ENCODE assay signal across 2 cellular contexts in the genomic region with DNA sequence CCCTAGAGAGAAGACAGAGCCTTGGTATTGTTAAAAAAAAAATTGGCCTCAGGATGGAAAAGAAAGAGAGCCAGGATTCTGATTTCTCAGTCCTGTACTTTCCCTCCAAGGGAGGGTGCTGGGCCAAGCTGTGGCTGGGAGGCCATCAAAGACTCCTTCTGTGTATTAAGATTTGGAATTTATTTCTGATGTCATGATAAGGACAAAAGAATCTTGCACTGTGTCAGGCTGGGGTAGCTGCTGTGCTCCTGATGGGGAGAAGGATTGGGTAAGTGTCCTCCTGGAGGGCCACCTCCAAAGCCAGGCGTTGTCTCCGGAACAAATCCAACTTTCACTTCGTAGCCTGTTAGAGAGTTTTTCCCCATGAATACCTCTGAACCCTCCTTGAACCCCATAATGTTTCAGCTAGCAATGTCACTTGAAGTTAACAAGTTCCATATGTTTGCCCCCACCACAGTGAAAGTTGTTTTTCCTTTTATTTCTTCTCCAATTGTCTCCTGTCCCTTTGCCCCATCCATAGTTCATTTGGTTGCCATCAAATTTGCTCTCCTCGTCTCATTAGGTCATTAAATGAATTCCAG.
TF ChIP-seq lines count a peak whose summit lies in the region.

No MANE protein-coding gene starts in this region.

TF ChIP-seq in SK-N-SH treated with all-trans-retinoic acid at 6 μM for 48 hours, 23 proteins besides CTCF, POLR2A, EP300 and RAD21 (continued from another document):
- TF ChIP-seq, protein P1, sequence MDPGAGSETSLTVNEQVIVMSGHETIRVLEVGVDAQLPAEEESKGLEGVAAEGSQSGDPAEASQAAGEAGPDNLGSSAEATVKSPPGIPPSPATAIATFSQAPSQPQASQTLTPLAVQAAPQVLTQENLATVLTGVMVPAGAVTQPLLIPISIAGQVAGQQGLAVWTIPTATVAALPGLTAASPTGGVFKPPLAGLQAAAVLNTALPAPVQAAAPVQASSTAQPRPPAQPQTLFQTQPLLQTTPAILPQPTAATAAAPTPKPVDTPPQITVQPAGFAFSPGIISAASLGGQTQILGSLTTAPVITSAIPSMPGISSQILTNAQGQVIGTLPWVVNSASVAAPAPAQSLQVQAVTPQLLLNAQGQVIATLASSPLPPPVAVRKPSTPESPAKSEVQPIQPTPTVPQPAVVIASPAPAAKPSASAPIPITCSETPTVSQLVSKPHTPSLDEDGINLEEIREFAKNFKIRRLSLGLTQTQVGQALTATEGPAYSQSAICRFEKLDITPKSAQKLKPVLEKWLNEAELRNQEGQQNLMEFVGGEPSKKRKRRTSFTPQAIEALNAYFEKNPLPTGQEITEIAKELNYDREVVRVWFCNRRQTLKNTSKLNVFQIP (CRISPR knock-in tag; IDR thresholded peaks at IDR 0.05; ENCODE audit: borderline replicate concordance, low read depth), result no peak
- no peak for TF ChIP-seq ESRRG (CRISPR knock-in tag; IDR thresholded peaks at IDR 0.05)
- TF ChIP-seq ZNF565 (CRISPR knock-in tag; conservative IDR thresholded peaks at IDR 0.05; ENCODE audit: low read depth), result no peak
- no peak for TF ChIP-seq PPARA (CRISPR knock-in tag; IDR thresholded peaks at IDR 0.05; ENCODE audit: borderline replicate concordance)
- TF ChIP-seq TOX (CRISPR knock-in tag; IDR thresholded peaks at IDR 0.05; ENCODE audit: borderline replicate concordance), result no peak
- TF ChIP-seq BACH2 (CRISPR knock-in tag; IDR thresholded peaks at IDR 0.05; ENCODE audit: borderline replicate concordance), result no peak
- no peak for TF ChIP-seq OSR1 (CRISPR knock-in tag; IDR thresholded peaks at IDR 0.05)
- TF ChIP-seq, protein P2, sequence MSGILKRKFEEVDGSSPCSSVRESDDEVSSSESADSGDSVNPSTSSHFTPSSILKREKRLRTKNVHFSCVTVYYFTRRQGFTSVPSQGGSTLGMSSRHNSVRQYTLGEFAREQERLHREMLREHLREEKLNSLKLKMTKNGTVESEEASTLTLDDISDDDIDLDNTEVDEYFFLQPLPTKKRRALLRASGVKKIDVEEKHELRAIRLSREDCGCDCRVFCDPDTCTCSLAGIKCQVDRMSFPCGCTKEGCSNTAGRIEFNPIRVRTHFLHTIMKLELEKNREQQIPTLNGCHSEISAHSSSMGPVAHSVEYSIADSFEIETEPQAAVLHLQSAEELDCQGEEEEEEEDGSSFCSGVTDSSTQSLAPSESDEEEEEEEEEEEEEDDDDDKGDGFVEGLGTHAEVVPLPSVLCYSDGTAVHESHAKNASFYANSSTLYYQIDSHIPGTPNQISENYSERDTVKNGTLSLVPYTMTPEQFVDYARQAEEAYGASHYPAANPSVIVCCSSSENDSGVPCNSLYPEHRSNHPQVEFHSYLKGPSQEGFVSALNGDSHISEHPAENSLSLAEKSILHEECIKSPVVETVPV (CRISPR knock-in tag; IDR thresholded peaks at IDR 0.05), result no peak
- TF ChIP-seq, protein P3, sequence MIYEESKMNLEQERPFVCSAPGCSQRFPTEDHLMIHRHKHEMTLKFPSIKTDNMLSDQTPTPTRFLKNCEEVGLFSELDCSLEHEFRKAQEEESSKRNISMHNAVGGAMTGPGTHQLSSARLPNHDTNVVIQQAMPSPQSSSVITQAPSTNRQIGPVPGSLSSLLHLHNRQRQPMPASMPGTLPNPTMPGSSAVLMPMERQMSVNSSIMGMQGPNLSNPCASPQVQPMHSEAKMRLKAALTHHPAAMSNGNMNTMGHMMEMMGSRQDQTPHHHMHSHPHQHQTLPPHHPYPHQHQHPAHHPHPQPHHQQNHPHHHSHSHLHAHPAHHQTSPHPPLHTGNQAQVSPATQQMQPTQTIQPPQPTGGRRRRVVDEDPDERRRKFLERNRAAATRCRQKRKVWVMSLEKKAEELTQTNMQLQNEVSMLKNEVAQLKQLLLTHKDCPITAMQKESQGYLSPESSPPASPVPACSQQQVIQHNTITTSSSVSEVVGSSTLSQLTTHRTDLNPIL (CRISPR knock-in tag; IDR thresholded peaks at IDR 0.05; ENCODE audit: low read depth), result no peak
- TF ChIP-seq ISL1 (CRISPR knock-in tag; IDR thresholded peaks at IDR 0.05), result no peak
- TF ChIP-seq SNAI2 (CRISPR knock-in tag; IDR thresholded peaks at IDR 0.05), result no peak
- TF ChIP-seq ZNF70 (CRISPR knock-in tag; IDR thresholded peaks at IDR 0.05), result no peak
- TF ChIP-seq, protein P4, sequence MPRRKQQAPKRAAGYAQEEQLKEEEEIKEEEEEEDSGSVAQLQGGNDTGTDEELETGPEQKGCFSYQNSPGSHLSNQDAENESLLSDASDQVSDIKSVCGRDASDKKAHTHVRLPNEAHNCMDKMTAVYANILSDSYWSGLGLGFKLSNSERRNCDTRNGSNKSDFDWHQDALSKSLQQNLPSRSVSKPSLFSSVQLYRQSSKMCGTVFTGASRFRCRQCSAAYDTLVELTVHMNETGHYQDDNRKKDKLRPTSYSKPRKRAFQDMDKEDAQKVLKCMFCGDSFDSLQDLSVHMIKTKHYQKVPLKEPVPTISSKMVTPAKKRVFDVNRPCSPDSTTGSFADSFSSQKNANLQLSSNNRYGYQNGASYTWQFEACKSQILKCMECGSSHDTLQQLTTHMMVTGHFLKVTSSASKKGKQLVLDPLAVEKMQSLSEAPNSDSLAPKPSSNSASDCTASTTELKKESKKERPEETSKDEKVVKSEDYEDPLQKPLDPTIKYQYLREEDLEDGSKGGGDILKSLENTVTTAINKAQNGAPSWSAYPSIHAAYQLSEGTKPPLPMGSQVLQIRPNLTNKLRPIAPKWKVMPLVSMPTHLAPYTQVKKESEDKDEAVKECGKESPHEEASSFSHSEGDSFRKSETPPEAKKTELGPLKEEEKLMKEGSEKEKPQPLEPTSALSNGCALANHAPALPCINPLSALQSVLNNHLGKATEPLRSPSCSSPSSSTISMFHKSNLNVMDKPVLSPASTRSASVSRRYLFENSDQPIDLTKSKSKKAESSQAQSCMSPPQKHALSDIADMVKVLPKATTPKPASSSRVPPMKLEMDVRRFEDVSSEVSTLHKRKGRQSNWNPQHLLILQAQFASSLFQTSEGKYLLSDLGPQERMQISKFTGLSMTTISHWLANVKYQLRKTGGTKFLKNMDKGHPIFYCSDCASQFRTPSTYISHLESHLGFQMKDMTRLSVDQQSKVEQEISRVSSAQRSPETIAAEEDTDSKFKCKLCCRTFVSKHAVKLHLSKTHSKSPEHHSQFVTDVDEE (CRISPR knock-in tag; IDR thresholded peaks at IDR 0.05), result no peak
TF ChIP-seq in SK-N-SH treated with all-trans-retinoic acid at 6 μM for 48 hours: peak in this region for 0.

TF ChIP-seq in SK-N-SH, 30 proteins besides CTCF, POLR2A, EP300 and RAD21:
- TF ChIP-seq, protein P5, sequence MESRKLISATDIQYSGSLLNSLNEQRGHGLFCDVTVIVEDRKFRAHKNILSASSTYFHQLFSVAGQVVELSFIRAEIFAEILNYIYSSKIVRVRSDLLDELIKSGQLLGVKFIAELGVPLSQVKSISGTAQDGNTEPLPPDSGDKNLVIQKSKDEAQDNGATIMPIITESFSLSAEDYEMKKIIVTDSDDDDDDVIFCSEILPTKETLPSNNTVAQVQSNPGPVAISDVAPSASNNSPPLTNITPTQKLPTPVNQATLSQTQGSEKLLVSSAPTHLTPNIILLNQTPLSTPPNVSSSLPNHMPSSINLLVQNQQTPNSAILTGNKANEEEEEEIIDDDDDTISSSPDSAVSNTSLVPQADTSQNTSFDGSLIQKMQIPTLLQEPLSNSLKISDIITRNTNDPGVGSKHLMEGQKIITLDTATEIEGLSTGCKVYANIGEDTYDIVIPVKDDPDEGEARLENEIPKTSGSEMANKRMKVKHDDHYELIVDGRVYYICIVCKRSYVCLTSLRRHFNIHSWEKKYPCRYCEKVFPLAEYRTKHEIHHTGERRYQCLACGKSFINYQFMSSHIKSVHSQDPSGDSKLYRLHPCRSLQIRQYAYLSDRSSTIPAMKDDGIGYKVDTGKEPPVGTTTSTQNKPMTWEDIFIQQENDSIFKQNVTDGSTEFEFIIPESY (IDR thresholded peaks at IDR 0.05; ENCODE audit: borderline replicate concordance, low read depth), result no peak
- TF ChIP-seq POLR2AphosphoS5 (IDR thresholded peaks at IDR 0.05; ENCODE audit: low read depth, low read length) (no peak), FOXJ3 (CRISPR knock-in tag; IDR thresholded peaks at IDR 0.05) (no peak), RFX5 (IDR thresholded peaks at IDR 0.05; ENCODE audit: low read length) (no peak), TAF1 (IDR thresholded peaks at IDR 0.05; ENCODE audit: borderline replicate concordance, low read depth, low read length) (no peak), SIN3A (IDR thresholded peaks at IDR 0.05; ENCODE audit: borderline replicate concordance, low read depth, low read length) (no peak), MXI1 (IDR thresholded peaks at IDR 0.05; ENCODE audit: low read depth, low read length) (no peak), ELF1 (IDR thresholded peaks at IDR 0.05) (no peak), FOXM1 (IDR thresholded peaks at IDR 0.05; ENCODE audit: low read depth) (no peak), JUND (IDR thresholded peaks at IDR 0.05) (no peak), MEF2A (IDR thresholded peaks at IDR 0.05; ENCODE audit: borderline replicate concordance, low read depth) (no peak), NFIC (IDR thresholded peaks at IDR 0.05; ENCODE audit: borderline replicate concordance) (no peak), YY1 (IDR thresholded peaks at IDR 0.05; ENCODE audit: low read depth) (no peak), TCF12 (IDR thresholded peaks at IDR 0.05) (no peak), NRF1 (IDR thresholded peaks at IDR 0.05; ENCODE audit: low read depth, low read length) (no peak)
- TF ChIP-seq, protein P6, sequence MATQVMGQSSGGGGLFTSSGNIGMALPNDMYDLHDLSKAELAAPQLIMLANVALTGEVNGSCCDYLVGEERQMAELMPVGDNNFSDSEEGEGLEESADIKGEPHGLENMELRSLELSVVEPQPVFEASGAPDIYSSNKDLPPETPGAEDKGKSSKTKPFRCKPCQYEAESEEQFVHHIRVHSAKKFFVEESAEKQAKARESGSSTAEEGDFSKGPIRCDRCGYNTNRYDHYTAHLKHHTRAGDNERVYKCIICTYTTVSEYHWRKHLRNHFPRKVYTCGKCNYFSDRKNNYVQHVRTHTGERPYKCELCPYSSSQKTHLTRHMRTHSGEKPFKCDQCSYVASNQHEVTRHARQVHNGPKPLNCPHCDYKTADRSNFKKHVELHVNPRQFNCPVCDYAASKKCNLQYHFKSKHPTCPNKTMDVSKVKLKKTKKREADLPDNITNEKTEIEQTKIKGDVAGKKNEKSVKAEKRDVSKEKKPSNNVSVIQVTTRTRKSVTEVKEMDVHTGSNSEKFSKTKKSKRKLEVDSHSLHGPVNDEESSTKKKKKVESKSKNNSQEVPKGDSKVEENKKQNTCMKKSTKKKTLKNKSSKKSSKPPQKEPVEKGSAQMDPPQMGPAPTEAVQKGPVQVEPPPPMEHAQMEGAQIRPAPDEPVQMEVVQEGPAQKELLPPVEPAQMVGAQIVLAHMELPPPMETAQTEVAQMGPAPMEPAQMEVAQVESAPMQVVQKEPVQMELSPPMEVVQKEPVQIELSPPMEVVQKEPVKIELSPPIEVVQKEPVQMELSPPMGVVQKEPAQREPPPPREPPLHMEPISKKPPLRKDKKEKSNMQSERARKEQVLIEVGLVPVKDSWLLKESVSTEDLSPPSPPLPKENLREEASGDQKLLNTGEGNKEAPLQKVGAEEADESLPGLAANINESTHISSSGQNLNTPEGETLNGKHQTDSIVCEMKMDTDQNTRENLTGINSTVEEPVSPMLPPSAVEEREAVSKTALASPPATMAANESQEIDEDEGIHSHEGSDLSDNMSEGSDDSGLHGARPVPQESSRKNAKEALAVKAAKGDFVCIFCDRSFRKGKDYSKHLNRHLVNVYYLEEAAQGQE (IDR thresholded peaks at IDR 0.05; ENCODE audit: low read depth, low read length), result no peak
- TF ChIP-seq, protein P7, sequence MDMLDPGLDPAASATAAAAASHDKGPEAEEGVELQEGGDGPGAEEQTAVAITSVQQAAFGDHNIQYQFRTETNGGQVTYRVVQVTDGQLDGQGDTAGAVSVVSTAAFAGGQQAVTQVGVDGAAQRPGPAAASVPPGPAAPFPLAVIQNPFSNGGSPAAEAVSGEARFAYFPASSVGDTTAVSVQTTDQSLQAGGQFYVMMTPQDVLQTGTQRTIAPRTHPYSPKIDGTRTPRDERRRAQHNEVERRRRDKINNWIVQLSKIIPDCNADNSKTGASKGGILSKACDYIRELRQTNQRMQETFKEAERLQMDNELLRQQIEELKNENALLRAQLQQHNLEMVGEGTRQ (IDR thresholded peaks at IDR 0.05; ENCODE audit: borderline replicate concordance, low read depth, low read length), result no peak
- TF ChIP-seq, protein P8, sequence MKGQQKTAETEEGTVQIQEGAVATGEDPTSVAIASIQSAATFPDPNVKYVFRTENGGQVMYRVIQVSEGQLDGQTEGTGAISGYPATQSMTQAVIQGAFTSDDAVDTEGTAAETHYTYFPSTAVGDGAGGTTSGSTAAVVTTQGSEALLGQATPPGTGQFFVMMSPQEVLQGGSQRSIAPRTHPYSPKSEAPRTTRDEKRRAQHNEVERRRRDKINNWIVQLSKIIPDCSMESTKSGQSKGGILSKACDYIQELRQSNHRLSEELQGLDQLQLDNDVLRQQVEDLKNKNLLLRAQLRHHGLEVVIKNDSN (IDR thresholded peaks at IDR 0.05; ENCODE audit: borderline replicate concordance, low read depth), result no peak
- TF ChIP-seq, protein P9, sequence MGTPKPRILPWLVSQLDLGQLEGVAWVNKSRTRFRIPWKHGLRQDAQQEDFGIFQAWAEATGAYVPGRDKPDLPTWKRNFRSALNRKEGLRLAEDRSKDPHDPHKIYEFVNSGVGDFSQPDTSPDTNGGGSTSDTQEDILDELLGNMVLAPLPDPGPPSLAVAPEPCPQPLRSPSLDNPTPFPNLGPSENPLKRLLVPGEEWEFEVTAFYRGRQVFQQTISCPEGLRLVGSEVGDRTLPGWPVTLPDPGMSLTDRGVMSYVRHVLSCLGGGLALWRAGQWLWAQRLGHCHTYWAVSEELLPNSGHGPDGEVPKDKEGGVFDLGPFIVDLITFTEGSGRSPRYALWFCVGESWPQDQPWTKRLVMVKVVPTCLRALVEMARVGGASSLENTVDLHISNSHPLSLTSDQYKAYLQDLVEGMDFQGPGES (IDR thresholded peaks at IDR 0.05; ENCODE audit: low read depth, low read length), result no peak
TF ChIP-seq in SK-N-SH: peak in this region for 0.
